In genomic region chr15:34331809-34332208, GRCh38 we compare ENCODE assay signal across 17 cellular contexts. TPM values are rescaled to one million over a fixed set of nuclear protein-coding genes. Genes with fewer than 3 reads are reported as not detected.
DNase-seq lines count a peak whose midpoint lies in the region; ATAC-seq and TF ChIP-seq lines count a peak whose summit lies in the region.
"Had no signal": no experiment of that assay in that cellular context is flagged by ENCODE, and none has a peak within 500 bp of the region (broad histone marks: within the 10 kb centered on the region; RNA-seq: fewer than 3 reads in every experiment).

No MANE protein-coding gene starts in this region.

- peak; percentile 67 for DNase-seq in activated CD4-positive, alpha-beta T cell treated with anti-CD3 and anti-CD28 coated beads, Interleukin-2, amount 10 ng/mL, durations not matched to agents 24 days and 14 days
- no peak for DNase-seq in activated CD4-positive, alpha-beta T cell treated with anti-CD3 and anti-CD28 coated beads, Interleukin-2, amount 50 U/mL, for 1 hour
- no peak for DNase-seq in activated naive CD8-positive, alpha-beta T cell treated with anti-CD3 and anti-CD28 coated beads for 36 hours
- DNase-seq: activated CD4-positive, alpha-beta T cell treated with anti-CD3 and anti-CD28 coated beads for 4 hours; DMS153; dorsolateral prefrontal cortex; GM23248; NCI-H2081 treated with DMSO at 0.1 percent for 48 hours; upper lobe of left lung had no signal

- peaks cover 60% of the 10 kb centered on the region for H3K4me1 Mint-ChIP-seq in activated CD4-positive, alpha-beta T cell treated with anti-CD3 and anti-CD28 coated beads, Interleukin-2, amount 10 ng/mL, durations not matched to agents 24 days and 14 days
- peaks cover 78% of the 10 kb centered on the region for H3K4me1 Mint-ChIP-seq in activated naive CD8-positive, alpha-beta T cell treated with anti-CD3 and anti-CD28 coated beads for 36 hours

- peaks cover 11% of the 10 kb centered on the region for H3K36me3 Mint-ChIP-seq in activated CD4-positive, alpha-beta T cell treated with anti-CD3 and anti-CD28 coated beads, Interleukin-2, amount 10 ng/mL, durations not matched to agents 24 days and 14 days (ENCODE audit: low read depth)
- H3K36me3 Mint-ChIP-seq in activated naive CD8-positive, alpha-beta T cell treated with anti-CD3 and anti-CD28 coated beads for 36 hours, result peaks cover 19% of the 10 kb centered on the region

- H3K27ac ChIP-seq in KOPT-K1 (ENCODE audit: low read depth, low read length, poor library complexity, severe bottlenecking), result peak overlapping the region; percentile 95
- H3K27ac ChIP-seq in neutrophil, result peak overlapping the region; percentile 99
- H3K27ac ChIP-seq: adrenal gland, dorsolateral prefrontal cortex, GM23248, HL-60 had no signal

- no peaks in the 10 kb centered on the region for H3K9me3 Mint-ChIP-seq in activated CD4-positive, alpha-beta T cell treated with anti-CD3 and anti-CD28 coated beads, Interleukin-2, amount 10 ng/mL, durations not matched to agents 24 days and 14 days
- H3K9me3 Mint-ChIP-seq in activated naive CD8-positive, alpha-beta T cell treated with anti-CD3 and anti-CD28 coated beads for 36 hours, result no peaks in the 10 kb centered on the region

- H3K36me3 ChIP-seq in KOPT-K1 (ENCODE audit: insufficient read depth, low read length), result no peaks in the 10 kb centered on the region
- peaks cover 9% of the 10 kb centered on the region for H3K36me3 ChIP-seq in neutrophil
- H3K36me3 ChIP-seq: adrenal gland, upper lobe of left lung had no signal

- peak overlapping the region; percentile 85 for H3K27ac Mint-ChIP-seq in activated CD4-positive, alpha-beta T cell treated with anti-CD3 and anti-CD28 coated beads, Interleukin-2, amount 10 ng/mL, durations not matched to agents 24 days and 14 days
- H3K27ac Mint-ChIP-seq in activated naive CD8-positive, alpha-beta T cell treated with anti-CD3 and anti-CD28 coated beads for 36 hours, result peak overlapping the region; percentile 90

- peak overlapping the region in 1 of 2 experiments; percentile 83 for H3K4me3 ChIP-seq in neutrophil (ENCODE audit: low read depth in 1 of 2, low read length in 1 of 2)
- H3K4me3 ChIP-seq: adrenal gland, dorsolateral prefrontal cortex, GM23248, upper lobe of left lung had no signal

- no peaks in the 10 kb centered on the region for H3K27me3 Mint-ChIP-seq in activated CD4-positive, alpha-beta T cell treated with anti-CD3 and anti-CD28 coated beads, Interleukin-2, amount 10 ng/mL, durations not matched to agents 24 days and 14 days
- no peaks in the 10 kb centered on the region for H3K27me3 Mint-ChIP-seq in activated naive CD8-positive, alpha-beta T cell treated with anti-CD3 and anti-CD28 coated beads for 36 hours

- intact Hi-C loops in activated CD4-positive, alpha-beta T cell treated with anti-CD3 and anti-CD28 coated beads, Interleukin-2, amount 10 ng/mL, durations not matched to agents 24 days and 14 days (cut with micrococcal nuclease), result loop anchor here (5.0 to 10.0 kb wide), 2 partner anchors 103 to 295 kb away; partner anchors contain the start of genes AVEN and GOLGA8A

- no peaks in the 10 kb centered on the region for H3K27me3 ChIP-seq in neutrophil
- H3K27me3 ChIP-seq: adrenal gland, dorsolateral prefrontal cortex, upper lobe of left lung had no signal

- H3K9me3 ChIP-seq in KOPT-K1 (ENCODE audit: insufficient read depth, low read length, poor library complexity, severe bottlenecking) (no peaks in the 10 kb centered on the region), neutrophil (no peaks in the 10 kb centered on the region)
- H3K9me3 ChIP-seq: adrenal gland, upper lobe of left lung had no signal

- peak overlapping the region; percentile 59 for H3K4me3 Mint-ChIP-seq in activated CD4-positive, alpha-beta T cell treated with anti-CD3 and anti-CD28 coated beads, Interleukin-2, amount 10 ng/mL, durations not matched to agents 24 days and 14 days
- H3K4me3 Mint-ChIP-seq in activated naive CD8-positive, alpha-beta T cell treated with anti-CD3 and anti-CD28 coated beads for 36 hours, result peak overlapping the region; percentile 53

- no peak for TF ChIP-seq CTCF in neutrophil (IDR thresholded peaks at IDR 0.05)

- ATAC-seq in SK-N-SH treated with all-trans-retinoic acid at 6 μM for 48 hours (no peak), GM21528 (IDR thresholded peaks at IDR 0.05; ENCODE audit: low FRiP score, unreplicated experiment) (no peak), HG03460 (IDR thresholded peaks at IDR 0.05; ENCODE audit: unreplicated experiment) (no peak)

- H3K4me1 ChIP-seq in neutrophil (ENCODE audit: control insufficient read depth in 1 of 2, insufficient read depth in 1 of 2, low read depth in 1 of 2, low read length in 1 of 2), result peaks cover 71 to 77% of the 10 kb centered on the region in 2 experiments

TF ChIP-seq in SK-N-SH treated with all-trans-retinoic acid at 6 μM for 48 hours, 23 proteins besides CTCF, POLR2A, EP300 and RAD21 (continues in another document):
- TF ChIP-seq ZFP3 (CRISPR knock-in tag; IDR thresholded peaks at IDR 0.05), result no peak
- no peak for TF ChIP-seq BACH2 (CRISPR knock-in tag; IDR thresholded peaks at IDR 0.05; ENCODE audit: borderline replicate concordance)
- TF ChIP-seq ISL1 (CRISPR knock-in tag; IDR thresholded peaks at IDR 0.05), result no peak
- no peak for TF ChIP-seq OSR1 (CRISPR knock-in tag; IDR thresholded peaks at IDR 0.05)
- TF ChIP-seq POU6F1 (CRISPR knock-in tag; IDR thresholded peaks at IDR 0.05; ENCODE audit: borderline replicate concordance, low read depth), result no peak
- TF ChIP-seq ZNF8 (CRISPR knock-in tag; IDR thresholded peaks at IDR 0.05), result no peak
- no peak for TF ChIP-seq RARB (CRISPR knock-in tag; IDR thresholded peaks at IDR 0.05)
- TF ChIP-seq PPARA (CRISPR knock-in tag; IDR thresholded peaks at IDR 0.05; ENCODE audit: borderline replicate concordance), result no peak
- TF ChIP-seq TSHZ2 (CRISPR knock-in tag; IDR thresholded peaks at IDR 0.05), result no peak

RNA-seq across cellular contexts. Expression of gene SLC12A6, which starts 5.8 kb away (rescaled TPM):
- 18.4 and 19.4 TPM in 2 replicates for total RNA-seq in activated CD4-positive, alpha-beta T cell treated with anti-CD3 and anti-CD28 coated beads, Interleukin-2, amount 10 ng/mL, durations not matched to agents 24 days and 14 days
- total RNA-seq in activated naive CD8-positive, alpha-beta T cell treated with anti-CD3 and anti-CD28 coated beads for 36 hours, result 10 to 100 TPM; 19.2 to 20.1 TPM

RNA-seq across cellular contexts. Expression of gene NOP10, which starts 11.1 kb away (rescaled TPM):
- total RNA-seq in activated CD4-positive, alpha-beta T cell treated with anti-CD3 and anti-CD28 coated beads, Interleukin-2, amount 10 ng/mL, durations not matched to agents 24 days and 14 days, result 238 and 250 TPM in 2 replicates
- 100 to 1,000 TPM; 285 to 303 TPM for total RNA-seq in activated naive CD8-positive, alpha-beta T cell treated with anti-CD3 and anti-CD28 coated beads for 36 hours

RNA-seq across cellular contexts. Expression of gene NUTM1, which starts 11.3 kb away (rescaled TPM):
- total RNA-seq in activated CD4-positive, alpha-beta T cell treated with anti-CD3 and anti-CD28 coated beads, Interleukin-2, amount 10 ng/mL, durations not matched to agents 24 days and 14 days, result not detected in 2 replicates
- not detected for total RNA-seq in activated naive CD8-positive, alpha-beta T cell treated with anti-CD3 and anti-CD28 coated beads for 36 hours
- total RNA-seq: adrenal gland, dorsolateral prefrontal cortex, GM23248, MCF 10A, upper lobe of left lung had no signal

RNA-seq across cellular contexts. Expression of gene LPCAT4, which starts 35.2 kb away (rescaled TPM):
- total RNA-seq in activated CD4-positive, alpha-beta T cell treated with anti-CD3 and anti-CD28 coated beads, Interleukin-2, amount 10 ng/mL, durations not matched to agents 24 days and 14 days, result 63.9 and 67.3 TPM in 2 replicates
- total RNA-seq in activated naive CD8-positive, alpha-beta T cell treated with anti-CD3 and anti-CD28 coated beads for 36 hours, result 10 to 100 TPM; 49.8 to 49.9 TPM
